8 cellular contexts compared by ENCODE assay signal in the genomic region with DNA sequence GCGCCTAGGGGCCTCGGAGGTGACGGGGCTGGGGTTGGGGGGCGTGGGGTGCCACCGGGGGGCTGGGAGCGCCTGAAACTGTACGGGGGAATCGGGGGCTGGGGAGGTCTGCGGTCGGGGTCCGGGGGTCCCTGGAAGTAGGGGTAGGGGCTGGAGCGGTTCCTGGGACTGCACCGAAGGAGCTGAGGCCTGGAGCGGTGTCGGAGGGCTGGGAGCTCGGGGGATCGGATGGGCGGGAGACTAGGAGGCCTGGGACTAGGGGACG. TPM values are rescaled to one million over a fixed set of nuclear protein-coding genes. Genes with fewer than 3 reads are reported as not detected.
DNase-seq lines count a peak whose midpoint lies in the region; ATAC-seq and TF ChIP-seq lines count a peak whose summit lies in the region.

No MANE protein-coding gene starts in this region.

- peak overlapping the region; percentile 92 for H3K27ac ChIP-seq in A673 (ENCODE audit: low read depth, low read length, poor library complexity, severe bottlenecking)
- H3K27ac ChIP-seq in HUES6 (ENCODE audit: low read depth, low read length): peak overlapping the region; percentile 62; the same call in 1 of the 2 replicates

- no peak for TF ChIP-seq CTCF in A673 (conservative IDR thresholded peaks at IDR 0.05; ENCODE audit: low read depth, low read length)
- TF ChIP-seq CTCF in choroid plexus epithelial cell (conservative IDR thresholded peaks at IDR 0.05; ENCODE audit: low read depth, low read length): no peak

- no peaks in the 10 kb centered on the region for H3K27me3 ChIP-seq in A673 (replicated peaks; ENCODE audit: insufficient read depth, low read depth, low read length, poor library complexity)
- H3K27me3 ChIP-seq in HUES6 (ENCODE audit: control insufficient read depth, insufficient read depth, low read length): no peaks in the 10 kb centered on the region
- no peaks in the 10 kb centered on the region for H3K27me3 ChIP-seq in mucosa of stomach (ENCODE audit: control insufficient read depth, insufficient read depth, low read length)

- H3K9me3 ChIP-seq in A673 (ENCODE audit: low read depth, low read length, poor library complexity, severe bottlenecking) (no peaks in the 10 kb centered on the region), HUES6 (ENCODE audit: control insufficient read depth, insufficient read depth, low read depth, low read length) (no peaks in the 10 kb centered on the region), mucosa of stomach (ENCODE audit: control insufficient read depth, low read length) (no peaks in the 10 kb centered on the region)

- POLR2A ChIA-PET in A673 (lab: Charles Lee; ENCODE audit: low non-redundant PET): no interaction called here

- no peaks in the 10 kb centered on the region for H3K4me1 ChIP-seq in A673 (ENCODE audit: insufficient read depth, low read length, poor library complexity, severe bottlenecking)
- H3K4me1 ChIP-seq in HUES6 (ENCODE audit: control insufficient read depth, insufficient read depth, low read length): peaks cover 5% of the 10 kb centered on the region; the same call in 1 of the 2 replicates
- H3K4me1 ChIP-seq in mucosa of stomach (ENCODE audit: control insufficient read depth, insufficient read depth, low read length): peaks cover 14% of the 10 kb centered on the region

- H3K9ac ChIP-seq in HUES6 (ENCODE audit: low read length): peak overlapping the region; percentile 90
- peak overlapping the region; percentile 97 for H3K9ac ChIP-seq in mucosa of stomach (ENCODE audit: low read length)

- no TSS peak for BruUV-seq in A673 (replicated peaks; lab: Mats Ljungman, UMichigan)

- DNase-seq in A673 (ENCODE audit: low spot score): no peak
- DNase-seq in choroid plexus epithelial cell (ENCODE audit: low read depth): peak; percentile 13
- DNase-seq in GM03348 (ENCODE audit: low spot score): no peak
- no peak for DNase-seq in NOMO-1 (lab: John Stamatoyannopoulos, UW; ENCODE audit: unreplicated experiment in 2 of 2)
- no peak for DNase-seq in NCI-H1105 (lab: John Stamatoyannopoulos, UW)

- no peak for ATAC-seq in HG03460 (IDR thresholded peaks at IDR 0.05; ENCODE audit: unreplicated experiment)

- H3K4me3 ChIP-seq in A673 (ENCODE audit: low read depth, low read length, poor library complexity, severe bottlenecking) (peak overlapping the region; percentile 97), HUES6 (ENCODE audit: low read depth, low read length) (peak overlapping the region; percentile 99), choroid plexus epithelial cell (ENCODE audit: low read depth, low read length) (peak overlapping the region; percentile 89), mucosa of stomach (ENCODE audit: low read length) (peak overlapping the region; percentile 77)

- CTCF ChIA-PET in A673 (lab: Charles Lee): no interaction called here

- peaks cover 32% of the 10 kb centered on the region for H3K36me3 ChIP-seq in A673 (ENCODE audit: insufficient read depth, low read length, poor library complexity, severe bottlenecking)
- H3K36me3 ChIP-seq in HUES6 (ENCODE audit: control insufficient read depth, insufficient read depth, low read length): peaks cover 35% of the 10 kb centered on the region
- peaks cover 19% of the 10 kb centered on the region for H3K36me3 ChIP-seq in mucosa of stomach (ENCODE audit: control insufficient read depth, insufficient read depth, low read length)

- intact Hi-C loops in A673 (cut with micrococcal nuclease; ENCODE audit: unreplicated experiment): no loop called here

RNA-seq across cellular contexts. Expression of a gene that starts 0.4 kb away (rescaled TPM):
- total RNA-seq in A673 (2021): 39.7 TPM in 2 replicates

RNA-seq across cellular contexts. Expression of a gene that starts 23.1 kb away (rescaled TPM):
- total RNA-seq in A673 (2021): not detected in 2 replicates

RNA-seq across cellular contexts. Expression of a gene that starts 54.8 kb away (rescaled TPM):
- total RNA-seq in A673 (2021): not detected in 2 replicates
